27 cellular contexts compared by ENCODE assay signal in genomic region chr10:75480374-75480773, GRCh38. TPM values are rescaled to one million over a fixed set of nuclear protein-coding genes. Genes with fewer than 3 reads are reported as not detected.
"Had no signal": no experiment of that assay in that cellular context is flagged by ENCODE, and none has a peak within 500 bp of the region (broad histone marks: within the 10 kb centered on the region; RNA-seq: fewer than 3 reads in every experiment).

No MANE protein-coding gene starts in this region.

- ATAC-seq: effector memory CD8-positive, alpha-beta T cell; esophagus mucosa; foreskin keratinocyte; gastrocnemius medialis; gastroesophageal sphincter; heart left ventricle; heart right ventricle had no signal

- H3K4me3 ChIP-seq: colonic mucosa, coronary artery, dorsolateral prefrontal cortex, esophagus muscularis mucosa, esophagus squamous epithelium, gastrocnemius medialis, gastroesophageal sphincter, heart left ventricle, heart right ventricle had no signal

- H3K9me3 ChIP-seq: colonic mucosa, gastrocnemius medialis had no signal

- H3K27me3 ChIP-seq: colonic mucosa, dorsolateral prefrontal cortex, esophagus muscularis mucosa, esophagus squamous epithelium, foreskin keratinocyte, gastrocnemius medialis, gastroesophageal sphincter, heart left ventricle, heart right ventricle had no signal

- H3K27ac ChIP-seq: colonic mucosa, coronary artery, dorsolateral prefrontal cortex, epithelial cell of prostate, esophagus muscularis mucosa, esophagus squamous epithelium, foreskin keratinocyte, gastrocnemius medialis, gastroesophageal sphincter, heart left ventricle, heart right ventricle had no signal

- DNase-seq: colonic mucosa; cortex of kidney; dermis blood vessel endothelial cell; dorsolateral prefrontal cortex; effector CD4-positive, alpha-beta T cell; effector CD8-positive, alpha-beta T cell; effector memory CD4-positive, alpha-beta T cell; effector memory CD8-positive, alpha-beta T cell; endodermal cell; erythroblast; esophagus squamous epithelium; foreskin fibroblast; foreskin keratinocyte; foreskin melanocyte; gastrocnemius medialis; glutamatergic neuron; head of caudate nucleus; heart left ventricle; heart right ventricle had no signal

- H3K9me3 Mint-ChIP-seq: dendritic cell treated with granulocyte-macrophage colony-stimulating factor and Interleukin-4, amounts not matched to agents 40 ng/mL and 50 ng/mL, for 4 days; effector memory CD8-positive, alpha-beta T cell; endodermal cell had no signal

- H3K36me3 ChIP-seq: colonic mucosa, esophagus muscularis mucosa, esophagus squamous epithelium, gastrocnemius medialis, gastroesophageal sphincter, heart left ventricle, heart right ventricle had no signal

- H3K4me3 Mint-ChIP-seq: dendritic cell treated with granulocyte-macrophage colony-stimulating factor and Interleukin-4, amounts not matched to agents 40 ng/mL and 50 ng/mL, for 4 days; effector memory CD8-positive, alpha-beta T cell; endodermal cell had no signal

- H3K4me1 ChIP-seq: colonic mucosa, foreskin keratinocyte, gastrocnemius medialis, heart right ventricle had no signal

- H3K27ac Mint-ChIP-seq: dendritic cell treated with granulocyte-macrophage colony-stimulating factor and Interleukin-4, amounts not matched to agents 40 ng/mL and 50 ng/mL, for 4 days; effector memory CD8-positive, alpha-beta T cell; endodermal cell had no signal

- H3K27me3 Mint-ChIP-seq: dendritic cell treated with granulocyte-macrophage colony-stimulating factor and Interleukin-4, amounts not matched to agents 40 ng/mL and 50 ng/mL, for 4 days had no signal

- FAIRE-seq: endothelial cell of umbilical vein, frontal cortex had no signal

RNA-seq across cellular contexts. Expression of gene LRMDA, which starts 49.0 kb away (rescaled TPM):
- total RNA-seq: foreskin keratinocyte had no signal
- polyA plus RNA-seq: foreskin keratinocyte had no signal
